ENCODE assay signal across 8 cellular contexts in genomic region chr4:112145326-112145819, GRCh38. TPM values are rescaled to one million over a fixed set of nuclear protein-coding genes. Genes with fewer than 3 reads are reported as not detected.
A peak's percentile ranks its signal among the peaks of the same experiment; 100 is the strongest.
DNase-seq lines count a peak whose midpoint lies in the region; ATAC-seq and TF ChIP-seq lines count a peak whose summit lies in the region.

TSS of gene FAM241A (plus strand) at chr4:112145454. CDS start at chr4:112145581, 127 bp downstream.

- peak in 2 of 4 donors; percentile 81 to 95 for TF ChIP-seq POLR2A in esophagus squamous epithelium (IDR thresholded peaks at IDR 0.05)

- CTCF ChIA-PET in CD8-positive, alpha-beta memory T cell (lab: Charles Lee), result interaction anchor here (1.1 to 1.4 kb wide), 2 partner anchors 141 to 379 kb away, joined by 3 read pairs; partner anchors contain the start of gene TIFA
- CTCF ChIA-PET in naive thymus-derived CD4-positive, alpha-beta T cell (lab: Charles Lee), result no interaction called here

- H3K4me3 Mint-ChIP-seq in CD8-positive, alpha-beta memory T cell, result peak within 1 kb of the TSS; percentile 87 to 99 (median 91)
- peak within 1 kb of the TSS; percentile 90 to 99 (median 94) for H3K4me3 Mint-ChIP-seq in naive thymus-derived CD4-positive, alpha-beta T cell

- peak within 1 kb of the TSS; percentile 62 for H3K4me3 ChIP-seq in CD8-positive, alpha-beta memory T cell (ENCODE audit: low read length)
- H3K4me3 ChIP-seq in esophagus squamous epithelium, result peak within 1 kb of the TSS; percentile 77 to 87 (median 82)
- peak within 1 kb of the TSS; percentile 89 for H3K4me3 ChIP-seq in naive thymus-derived CD4-positive, alpha-beta T cell (ENCODE audit: low read length)

- POLR2A ChIA-PET in CD8-positive, alpha-beta memory T cell (lab: Charles Lee), result no interaction called here
- POLR2A ChIA-PET in naive thymus-derived CD4-positive, alpha-beta T cell (lab: Charles Lee), result interaction anchor here (0.6 to 1.5 kb wide), 3 partner anchors 40 to 491 kb away, joined by 3 to 6 read pairs (median 3); partner anchors contain the start of genes AP1AR, LARP7 and ZGRF1

- WGBS in esophagus squamous epithelium, 2 donors, result 0% methylated on average over 2 of the region's 74 CpGs; no CpG with 5 or more reads in 1 of the 2 donors

- H3K36me3 Mint-ChIP-seq in CD8-positive, alpha-beta memory T cell, result peaks cover 0 to 3% (median 0%) of the 10 kb centered on the region in 3 donors
- no peaks in the 10 kb centered on the region for H3K36me3 Mint-ChIP-seq in naive thymus-derived CD4-positive, alpha-beta T cell

- H3K27ac ChIP-seq in CD8-positive, alpha-beta memory T cell (ENCODE audit: low read depth, low read length), result peak within 1 kb of the TSS; percentile 68
- peak within 1 kb of the TSS; percentile 87 to 96 (median 92) for H3K27ac ChIP-seq in esophagus squamous epithelium
- H3K27ac ChIP-seq in naive thymus-derived CD4-positive, alpha-beta T cell (ENCODE audit: low read depth, low read length), result peak within 1 kb of the TSS; percentile 78

- ATAC-seq in GM19395 (IDR thresholded peaks at IDR 0.05; ENCODE audit: unreplicated experiment), result peak; percentile 87
- ATAC-seq in HG03521 (IDR thresholded peaks at IDR 0.05; ENCODE audit: unreplicated experiment), result peak; percentile 95
- ATAC-seq in naive thymus-derived CD4-positive, alpha-beta T cell, result peak; percentile 98

- no peaks in the 10 kb centered on the region for H3K9me3 Mint-ChIP-seq in CD8-positive, alpha-beta memory T cell
- H3K9me3 Mint-ChIP-seq in naive thymus-derived CD4-positive, alpha-beta T cell, result peaks cover 0 to 3% (median 0%) of the 10 kb centered on the region in 11 donors

- H3K4me1 Mint-ChIP-seq in CD8-positive, alpha-beta memory T cell, result peaks cover 18 to 29% (median 21%) of the 10 kb centered on the region in 3 donors
- H3K4me1 Mint-ChIP-seq in naive thymus-derived CD4-positive, alpha-beta T cell, result peaks cover 16 to 44% (median 40%) of the 10 kb centered on the region in 7 donors

- H3K27ac Mint-ChIP-seq in CD8-positive, alpha-beta memory T cell, result peak within 1 kb of the TSS; percentile 59 to 97 (median 90)
- H3K27ac Mint-ChIP-seq in naive thymus-derived CD4-positive, alpha-beta T cell, result peak within 1 kb of the TSS; percentile 75 to 98 (median 95)

- no peaks in the 10 kb centered on the region for H3K36me3 ChIP-seq in CD8-positive, alpha-beta memory T cell (ENCODE audit: insufficient read depth, low read length)
- H3K36me3 ChIP-seq in esophagus squamous epithelium, result no peaks in the 10 kb centered on the region
- peaks cover 0 to 4% (median 0%) of the 10 kb centered on the region in 3 experiments for H3K36me3 ChIP-seq in naive thymus-derived CD4-positive, alpha-beta T cell (ENCODE audit: control insufficient read depth in 2 of 3, insufficient read depth in 3 of 3, low read length in 3 of 3)

- H3K9me3 ChIP-seq in CD8-positive, alpha-beta memory T cell (ENCODE audit: low read length), result no peaks in the 10 kb centered on the region
- no peaks in the 10 kb centered on the region for H3K9me3 ChIP-seq in esophagus squamous epithelium
- no peaks in the 10 kb centered on the region for H3K9me3 ChIP-seq in naive thymus-derived CD4-positive, alpha-beta T cell (ENCODE audit: control insufficient read depth in 2 of 3, low read length in 3 of 3)

- H3K27me3 ChIP-seq in CD8-positive, alpha-beta memory T cell (ENCODE audit: insufficient read depth, low read length, poor library complexity, severe bottlenecking), result no peaks in the 10 kb centered on the region
- no peaks in the 10 kb centered on the region for H3K27me3 ChIP-seq in esophagus squamous epithelium
- no peaks in the 10 kb centered on the region for H3K27me3 ChIP-seq in naive thymus-derived CD4-positive, alpha-beta T cell (ENCODE audit: control insufficient read depth in 2 of 2, insufficient read depth in 2 of 2, low read length in 2 of 2)

- peaks cover 8% of the 10 kb centered on the region for H3K4me1 ChIP-seq in CD8-positive, alpha-beta memory T cell (ENCODE audit: insufficient read depth, low read length)
- H3K4me1 ChIP-seq in esophagus squamous epithelium, result peaks cover 0 to 36% (median 8%) of the 10 kb centered on the region in 3 donors
- peaks cover 0 to 12% of the 10 kb centered on the region in 2 donors for H3K4me1 ChIP-seq in naive thymus-derived CD4-positive, alpha-beta T cell (ENCODE audit: control insufficient read depth in 2 of 2, insufficient read depth in 2 of 2, low read length in 2 of 2)

- H3K27me3 Mint-ChIP-seq in CD8-positive, alpha-beta memory T cell, result peaks cover 0 to 4% of the 10 kb centered on the region in 2 donors
- peaks cover 0 to 5% (median 0%) of the 10 kb centered on the region in 5 donors for H3K27me3 Mint-ChIP-seq in naive thymus-derived CD4-positive, alpha-beta T cell

- intact Hi-C loops in esophagus squamous epithelium (cut with DNase I), result loop anchor here (10.0 kb wide), 1 partner anchor 79 kb away; no protein-coding TSS in a partner anchor
- intact Hi-C loops in naive thymus-derived CD4-positive, alpha-beta T cell (cut with micrococcal nuclease), result loop anchor here (1.0 to 10.0 kb wide), 13 partner anchors 19 to 1953 kb away; partner anchors contain the start of genes AP1AR (in 2 of the 2) and LARP7 (in 2 of the 2)

- peak; percentile 83 to 91 (median 86) for DNase-seq in CD8-positive, alpha-beta memory T cell
- DNase-seq in OCI-M1 (lab: John Stamatoyannopoulos, UW), result peak; percentile 90
- DNase-seq in activated T-cell treated with anti-CD3 and anti-CD28 coated beads, Interleukin-2, amount 50 U/mL, for 48 hours, result peak; percentile 96 to 98
- DNase-seq in esophagus squamous epithelium (lab: John Stamatoyannopoulos, UW), result peak; percentile 42
- DNase-seq in naive thymus-derived CD4-positive, alpha-beta T cell, result peak; percentile 81 to 92 (median 88)
- peak; percentile 80 to 91 (median 88) for DNase-seq in stimulated activated naive CD4-positive, alpha-beta T cell (lab: John Stamatoyannopoulos, UW)

- no peak for TF ChIP-seq CTCF in esophagus squamous epithelium (IDR thresholded peaks at IDR 0.05)

RNA-seq across cellular contexts. Expression of gene FAM241A, which starts in this region (rescaled TPM):
- total RNA-seq in CD8-positive, alpha-beta memory T cell, result 1 to 10 TPM; 7.4 to 7.8 TPM
- 1.4 TPM for polyA plus RNA-seq in CD8-positive, alpha-beta memory T cell
- 1 to 10 TPM; 1.3 to 4.7 (median 4.0) TPM for total RNA-seq in esophagus squamous epithelium
- total RNA-seq in naive thymus-derived CD4-positive, alpha-beta T cell, result 1 to 10 TPM; 1.2 to 2.4 (median 2.0) TPM
- 1 to 10 TPM; 2.0 to 2.3 TPM for polyA plus RNA-seq in naive thymus-derived CD4-positive, alpha-beta T cell

Comparison
In these comparisons a context has a peak if more than half of its experiments do, and no peak if none do; other contexts are left out.
1. Peak in every context shown above with its lines: DNase-seq, ATAC-seq, H3K4me3 ChIP-seq and H3K27ac ChIP-seq.
2. DNase-seq: peak in every context shown above with its lines; median percentile 97 in activated T-cell treated with anti-CD3 and anti-CD28 coated beads, Interleukin-2, amount 50 U/mL, for 48 hours; 90 in OCI-M1; 88 in naive thymus-derived CD4-positive, alpha-beta T cell; 88 in stimulated activated naive CD4-positive, alpha-beta T cell; 86 in CD8-positive, alpha-beta memory T cell; 42 in esophagus squamous epithelium.